8 cellular contexts compared by ENCODE assay signal in the genomic region with DNA sequence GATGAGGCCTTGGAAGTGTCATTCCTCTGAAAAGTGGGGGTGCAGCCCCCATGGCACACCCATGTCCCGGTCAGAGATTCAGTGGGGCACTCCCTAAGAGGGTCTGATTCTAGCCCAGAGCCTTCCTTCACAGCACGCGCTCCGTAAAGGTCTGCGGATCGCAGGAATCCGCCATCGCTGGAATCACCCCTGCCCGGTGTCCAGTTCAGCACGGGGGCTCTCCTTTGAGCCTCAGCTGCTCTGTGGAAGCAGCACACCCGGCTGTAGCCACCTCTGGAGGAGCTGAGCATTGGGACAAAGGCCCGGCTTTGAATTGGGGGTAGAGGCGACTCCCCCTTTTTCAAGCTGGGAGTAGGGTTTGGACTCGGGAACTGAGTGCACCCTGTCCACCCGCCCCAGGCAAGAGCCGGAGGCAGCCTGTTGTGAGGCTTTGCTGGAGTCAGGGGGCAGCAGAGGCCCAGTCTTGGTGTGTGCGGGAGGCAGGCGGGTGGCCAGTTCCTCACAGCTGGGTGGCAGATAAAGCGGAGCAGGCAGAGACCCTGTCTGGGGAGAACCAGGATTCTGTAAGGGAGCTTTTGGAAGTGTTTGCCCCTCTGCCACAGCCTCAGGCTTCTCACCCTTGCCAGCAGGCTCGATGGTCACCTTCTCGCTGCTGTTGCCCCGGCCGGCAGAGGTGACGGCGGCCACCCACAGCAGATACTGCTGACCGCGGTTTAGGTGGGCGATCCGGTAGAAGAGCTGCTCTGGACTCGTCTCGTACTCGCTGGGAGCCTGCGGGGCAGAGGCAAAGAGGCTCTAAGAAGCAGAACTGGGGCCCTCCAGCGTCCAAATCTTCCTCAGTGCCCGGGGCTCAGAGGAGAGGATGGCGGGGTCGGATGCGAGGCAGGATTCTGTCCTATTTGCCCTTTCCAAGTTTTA.
DNase-seq lines count a peak whose midpoint lies in the region; ATAC-seq, FAIRE-seq and TF ChIP-seq lines count a peak whose summit lies in the region.

No MANE protein-coding gene starts in this region.

- no peak for TF ChIP-seq EP300 in HepG2 (IDR thresholded peaks at IDR 0.05; ENCODE audit: low read depth in 2 of 2, low read length in 2 of 2)
- TF ChIP-seq EP300 in HepG2 (CRISPR knock-in tag; IDR thresholded peaks at IDR 0.05; ENCODE audit: borderline replicate concordance): no peak

- TF ChIP-seq CTCF in brain microvascular endothelial cell (IDR thresholded peaks at IDR 0.05; ENCODE audit: low read depth, low read length, missing control alignments) (peak; percentile 79), HepG2 (CRISPR knock-in tag; IDR thresholded peaks at IDR 0.05) (peak; percentile 89)

- TF ChIP-seq POLR2A in HepG2 (IDR thresholded peaks at IDR 0.05; ENCODE audit: insufficient read depth in 1 of 2, low read depth in 2 of 2, low read length in 2 of 2): no peak

- no peak overlapping the region for H2AFZ ChIP-seq in HepG2 (ENCODE audit: low read length)

- peak; percentile 26 to 54 for ATAC-seq in activated naive CD4-positive, alpha-beta T cell treated with anti-CD3 and anti-CD28 coated beads, Interleukin-2, amount 50 U/mL, for 72 hours
- ATAC-seq in HepG2: peak; percentile 96
- ATAC-seq in GM18520 (IDR thresholded peaks at IDR 0.05; ENCODE audit: unreplicated experiment): no peak

- H3K9me3 Mint-ChIP-seq in activated naive CD4-positive, alpha-beta T cell treated with anti-CD3 and anti-CD28 coated beads, Interleukin-2, amount 50 U/mL, for 72 hours: peaks cover 0 to 4% of the 10 kb centered on the region in 2 donors

- H3K36me3 ChIP-seq in brain microvascular endothelial cell (replicated peaks): no peaks in the 10 kb centered on the region
- H3K36me3 ChIP-seq in HepG2 (replicated peaks in 1 of 2; ENCODE audit: control insufficient read depth in 1 of 2, insufficient read depth in 2 of 2, low read length in 2 of 2): no peaks in the 10 kb centered on the region

- peak; percentile 77 for TF ChIP-seq RAD21 in HepG2 (CRISPR knock-in tag; IDR thresholded peaks at IDR 0.05)

- H3K4me3 ChIP-seq in brain microvascular endothelial cell (ENCODE audit: low read depth, low read length) (no peak overlapping the region), HepG2 (replicated peaks in 1 of 3; ENCODE audit: insufficient read depth in 1 of 3, low read depth in 2 of 3, low read length in 3 of 3) (no peak overlapping the region)

- no TSS peak for BruUV-seq in HepG2 (replicated peaks; lab: Mats Ljungman, UMichigan)

- no peak for FAIRE-seq in HepG2 (lab: Jason Lieb, UNC)
- FAIRE-seq in urothelium cell line (lab: Jason Lieb, UNC): no peak

- H3K27me3 ChIP-seq in brain microvascular endothelial cell (replicated peaks) (peaks cover 24% of the 10 kb centered on the region), HepG2 (ENCODE audit: control insufficient read depth in 1 of 2, insufficient read depth in 2 of 2, low read length in 2 of 2) (peaks cover 2 to 32% of the 10 kb centered on the region in 2 experiments; a peak in 3 of 5 replicates)

- no peaks in the 10 kb centered on the region for H4K20me1 ChIP-seq in HepG2 (ENCODE audit: insufficient read depth, low read length)

- H3K27ac Mint-ChIP-seq in activated naive CD4-positive, alpha-beta T cell treated with anti-CD3 and anti-CD28 coated beads, Interleukin-2, amount 50 U/mL, for 72 hours: no peak overlapping the region

- in situ Hi-C loops in brain microvascular endothelial cell (cut with HindIII; ENCODE audit: low pct_ligation_motif_present, low sequenced_read_pairs): loop anchor here (25.0 kb wide), 1 partner anchor 369 kb away; a partner anchor contains a TSS
- in situ Hi-C loops in HepG2 (cut with HindIII; ENCODE audit: extremely low pct_ligation_motif_present, low pct_unique_long_range_greater_than_20kb): loop anchor here (5.0 to 25.0 kb wide), 2 partner anchors 364 to 494 kb away; a partner anchor contains a TSS

- CTCF ChIA-PET in HepG2 (lab: Yijun Ruan, JAX; ENCODE audit: low intra/inter-chr PET ratio, low total read pairs): interaction anchor here (0.6 to 1.6 kb wide), 4 partner anchors 178 to 376 kb away, joined by 3 to 9 read pairs (median 4); no protein-coding TSS in a partner anchor

- no peaks in the 10 kb centered on the region for H3K4me1 ChIP-seq in HepG2 (ENCODE audit: insufficient read depth, low read length)

- no peak overlapping the region for H3K4me2 ChIP-seq in HepG2 (ENCODE audit: low read depth, low read length)

- H3K79me2 ChIP-seq in HepG2 (ENCODE audit: insufficient read depth, low read length): no peaks in the 10 kb centered on the region

- intact Hi-C loops in HepG2 (cut with micrococcal nuclease; ENCODE audit: unreplicated experiment): loop anchor here (1.0 kb wide), 1 partner anchor 374 kb away; no protein-coding TSS in a partner anchor

- H3K9ac ChIP-seq in HepG2 (ENCODE audit: insufficient read depth, low read depth, low read length): no peak overlapping the region

- POLR2A ChIA-PET in HepG2 (lab: Yijun Ruan, JAX): no interaction called here

- no peak for DNase-seq in activated naive CD4-positive, alpha-beta T cell treated with anti-CD3 and anti-CD28 coated beads, Interleukin-2, amount 50 U/mL, for 72 hours (ENCODE audit: low spot score in 2 of 2)
- no peak for DNase-seq in activated naive CD4-positive, alpha-beta T cell treated with anti-CD3 and anti-CD28 coated beads, Interleukin-2, amount 50 U/mL, for 16 hours
- DNase-seq in NCI-H2196 (lab: John Stamatoyannopoulos, UW; ENCODE audit: unreplicated experiment): peak; percentile 48
- peak; percentile 26 for DNase-seq in brain microvascular endothelial cell
- peak; percentile 40 for DNase-seq in HepG2 (ENCODE audit: low spot score)
- peak; percentile 79 for DNase-seq in urothelium cell line (ENCODE audit: low spot score)
- no peak for DNase-seq in NOMO-1 treated with dmso at 0.1 percent for 144 hours (lab: John Stamatoyannopoulos, UW; ENCODE audit: unreplicated experiment)

- H3K27ac ChIP-seq in brain microvascular endothelial cell (no peak overlapping the region), HepG2 (ENCODE audit: extremely low read length, insufficient read depth, low read length) (no peak overlapping the region)

- no peaks in the 10 kb centered on the region for H3K9me3 ChIP-seq in HepG2 (ENCODE audit: low read length)

- H3K36me3 Mint-ChIP-seq in activated naive CD4-positive, alpha-beta T cell treated with anti-CD3 and anti-CD28 coated beads, Interleukin-2, amount 50 U/mL, for 72 hours: no peaks in the 10 kb centered on the region

- 37% methylated on average over 9 of the region's 38 CpGs for WGBS in HepG2 (ENCODE audit: low lambda C conversion rate)

TF ChIP-seq in HepG2, 621 proteins besides CTCF, POLR2A, EP300 and RAD21 (continues in another document):
- TF ChIP-seq XRCC5 (optimal IDR thresholded peaks at IDR 0.05; ENCODE audit: low read length) (peak; percentile 35), KDM2A (CRISPR knock-in tag; IDR thresholded peaks at IDR 0.05; ENCODE audit: borderline replicate concordance, low read depth) (0 out of 2 replicates have a peak, but pooled peaks have one; percentile 60), ATRX (CRISPR knock-in tag; IDR thresholded peaks at IDR 0.05; ENCODE audit: borderline replicate concordance) (no peak), ZBTB38 (CRISPR knock-in tag; IDR thresholded peaks at IDR 0.05) (peak; percentile 19; the same call in 1 of the 2 replicates), STAG1 (CRISPR knock-in tag; IDR thresholded peaks at IDR 0.05) (peak; percentile 93), GFI1 (CRISPR knock-in tag; IDR thresholded peaks at IDR 0.05; ENCODE audit: borderline replicate concordance) (no peak), AGO1 (IDR thresholded peaks at IDR 0.05; ENCODE audit: low read depth, low read length, poor library complexity, severe bottlenecking) (peak; percentile 15)
- TF ChIP-seq, protein P1, sequence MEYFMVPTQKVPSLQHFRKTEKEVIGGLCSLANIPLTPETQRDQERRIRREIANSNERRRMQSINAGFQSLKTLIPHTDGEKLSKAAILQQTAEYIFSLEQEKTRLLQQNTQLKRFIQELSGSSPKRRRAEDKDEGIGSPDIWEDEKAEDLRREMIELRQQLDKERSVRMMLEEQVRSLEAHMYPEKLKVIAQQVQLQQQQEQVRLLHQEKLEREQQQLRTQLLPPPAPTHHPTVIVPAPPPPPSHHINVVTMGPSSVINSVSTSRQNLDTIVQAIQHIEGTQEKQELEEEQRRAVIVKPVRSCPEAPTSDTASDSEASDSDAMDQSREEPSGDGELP (IDR thresholded peaks at IDR 0.05; ENCODE audit: borderline replicate concordance, low read depth): 0 out of 2 replicates have a peak, but pooled peaks have one; percentile 10
- TF ChIP-seq, protein P2, sequence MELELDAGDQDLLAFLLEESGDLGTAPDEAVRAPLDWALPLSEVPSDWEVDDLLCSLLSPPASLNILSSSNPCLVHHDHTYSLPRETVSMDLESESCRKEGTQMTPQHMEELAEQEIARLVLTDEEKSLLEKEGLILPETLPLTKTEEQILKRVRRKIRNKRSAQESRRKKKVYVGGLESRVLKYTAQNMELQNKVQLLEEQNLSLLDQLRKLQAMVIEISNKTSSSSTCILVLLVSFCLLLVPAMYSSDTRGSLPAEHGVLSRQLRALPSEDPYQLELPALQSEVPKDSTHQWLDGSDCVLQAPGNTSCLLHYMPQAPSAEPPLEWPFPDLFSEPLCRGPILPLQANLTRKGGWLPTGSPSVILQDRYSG (CRISPR knock-in tag; IDR thresholded peaks at IDR 0.05): no peak

Comparison
In these comparisons a context has a peak if more than half of its experiments do, and no peak if none do; other contexts are left out.
1. DNase-seq: peak in NCI-H2196 (single experiment), brain microvascular endothelial cell (single experiment), HepG2 (single experiment) and urothelium cell line (single experiment); none in activated naive CD4-positive, alpha-beta T cell treated with anti-CD3 and anti-CD28 coated beads, Interleukin-2, amount 50 U/mL, for 72 hours (0 of 2), activated naive CD4-positive, alpha-beta T cell treated with anti-CD3 and anti-CD28 coated beads, Interleukin-2, amount 50 U/mL, for 16 hours (single experiment) and NOMO-1 treated with dmso at 0.1 percent for 144 hours (single experiment).